15 cellular contexts compared by ENCODE assay signal in genomic region chr1:208247696-208248095, GRCh38. TPM values are rescaled to one million over a fixed set of nuclear protein-coding genes. Genes with fewer than 3 reads are reported as not detected.
DNase-seq lines count a peak whose midpoint lies in the region; ATAC-seq and TF ChIP-seq lines count a peak whose summit lies in the region.
"Had no signal": no experiment of that assay in that cellular context is flagged by ENCODE, and none has a peak within 500 bp of the region (broad histone marks: within the 10 kb centered on the region; RNA-seq: fewer than 3 reads in every experiment).

No MANE protein-coding gene starts in this region.

- H4K91ac ChIP-seq in neuronal stem cell (ENCODE audit: low read depth, low read length, poor library complexity): no peak overlapping the region

- H3K79me1 ChIP-seq in neuronal stem cell (ENCODE audit: low read depth, low read length): peaks cover 2% of the 10 kb centered on the region

- H2AFZ ChIP-seq in neuronal stem cell (ENCODE audit: low read length): no peak overlapping the region

- no peak overlapping the region for H2BK120ac ChIP-seq in neuronal stem cell (ENCODE audit: low read depth, low read length)

- no peak for TF ChIP-seq POLR2A in gastrocnemius medialis (IDR thresholded peaks at IDR 0.05)

- H3K9ac ChIP-seq in NT2/D1 (ENCODE audit: insufficient read length, low read depth): peak overlapping the region; percentile 11
- H3K9ac ChIP-seq in neuronal stem cell (ENCODE audit: low read depth, low read length, poor library complexity): peak overlapping the region; percentile 22

- peaks cover 9% of the 10 kb centered on the region for H3K4me1 ChIP-seq in NT2/D1 (ENCODE audit: insufficient read depth, insufficient read length)
- peaks cover 13 to 18% of the 10 kb centered on the region in 2 donors for H3K4me1 ChIP-seq in neuronal stem cell (ENCODE audit: control insufficient read depth in 2 of 2, insufficient read depth in 1 of 2, low read depth in 1 of 2, low read length in 2 of 2)
- peaks cover 8 to 9% of the 10 kb centered on the region in 2 donors for H3K4me1 ChIP-seq in gastrocnemius medialis

- H3K23ac ChIP-seq in neuronal stem cell (ENCODE audit: low read depth, low read length, poor library complexity): no peak overlapping the region

- no peak overlapping the region for H2AK5ac ChIP-seq in neuronal stem cell (ENCODE audit: low read depth, low read length)

- H3K27me3 ChIP-seq in NT2/D1 (ENCODE audit: insufficient read depth, insufficient read length): peaks cover 22% of the 10 kb centered on the region
- peaks cover 0 to 38% (median 0%) of the 10 kb centered on the region in 3 experiments for H3K27me3 ChIP-seq in neuronal stem cell (ENCODE audit: control insufficient read depth in 3 of 3, insufficient read depth in 3 of 3, low read depth in 1 of 3, low read length in 3 of 3)
- no peaks in the 10 kb centered on the region for H3K27me3 ChIP-seq in gastrocnemius medialis
- H3K27me3 ChIP-seq: BE2C had no signal

- peak overlapping the region; percentile 11 for H2BK15ac ChIP-seq in neuronal stem cell (ENCODE audit: low read length)

- intact Hi-C loops in gastrocnemius medialis (cut with DNase I; ENCODE audit: low total_unique reads): loop anchor here (10.0 kb wide), 2 partner anchors 363 to 933 kb away; no protein-coding TSS in a partner anchor

- H3K27ac ChIP-seq in coronary artery: peak overlapping the region; percentile 25 to 79
- no peak overlapping the region for H3K27ac ChIP-seq in neuronal stem cell (replicated peaks; ENCODE audit: low read length)
- no peak overlapping the region for H3K27ac ChIP-seq in gastrocnemius medialis
- H3K27ac ChIP-seq: A549, C4-2B had no signal

- H3K9me3 ChIP-seq in NT2/D1 (ENCODE audit: insufficient read depth, low read length): no peaks in the 10 kb centered on the region
- no peaks in the 10 kb centered on the region for H3K9me3 ChIP-seq in neuronal stem cell (replicated peaks in 1 of 2; ENCODE audit: control insufficient read depth in 2 of 2, insufficient read depth in 1 of 2, low read depth in 1 of 2, low read length in 2 of 2)
- H3K9me3 ChIP-seq in gastrocnemius medialis: no peaks in the 10 kb centered on the region
- H3K9me3 ChIP-seq: A549, BE2C, HAP-1 had no signal

- H2BK12ac ChIP-seq in neuronal stem cell (ENCODE audit: low read length): no peak overlapping the region

- ATAC-seq in HG02973 (IDR thresholded peaks at IDR 0.05; ENCODE audit: unreplicated experiment) (no peak), gastrocnemius medialis (no peak)
- ATAC-seq: A549 had no signal

- H3K4me3 ChIP-seq in NT2/D1 (ENCODE audit: insufficient read length, low read depth) (no peak overlapping the region), coronary artery (no peak overlapping the region), neuronal stem cell (ENCODE audit: low read length in 2 of 2) (no peak overlapping the region), gastrocnemius medialis (no peak overlapping the region)
- H3K4me3 ChIP-seq: A549, HAP-1 had no signal

- H3K18ac ChIP-seq in neuronal stem cell (ENCODE audit: low read length): no peak overlapping the region

- TF ChIP-seq CTCF in coronary artery (IDR thresholded peaks at IDR 0.05) (no peak), gastrocnemius medialis (IDR thresholded peaks at IDR 0.05 in 4 of 5, conservative IDR thresholded peaks at IDR 0.05 in 1 of 5) (no peak)

- DNase-seq in NCI-H1694 treated with DMSO at 0.1 percent for 48 hours (lab: John Stamatoyannopoulos, UW): peak; percentile 49
- DNase-seq in NT2/D1 (ENCODE audit: low read depth, low spot score): no peak
- no peak for DNase-seq in coronary artery (ENCODE audit: low spot score)
- no peak for DNase-seq in neuronal stem cell (ENCODE audit: low spot score)
- DNase-seq in pons (ENCODE audit: low spot score): no peak
- no peak for DNase-seq in gastrocnemius medialis
- DNase-seq: BE2C; CD4-positive, alpha-beta memory T cell; DND-41; GDM1; GOT3 had no signal

- WGBS in neuronal stem cell (ENCODE audit: extremely low coverage in 2 of 2, insufficient read length in 2 of 2, insufficient replicate concordance in 1 of 2), 2 donors: no CpG with 5 or more reads among the region's 5 CpGs

- H3K36me3 ChIP-seq in NT2/D1 (ENCODE audit: insufficient read depth, insufficient read length, low read length): no peaks in the 10 kb centered on the region
- no peaks in the 10 kb centered on the region for H3K36me3 ChIP-seq in neuronal stem cell (replicated peaks in 1 of 2; ENCODE audit: control insufficient read depth in 2 of 2, insufficient read depth in 2 of 2, low read length in 2 of 2)
- H3K36me3 ChIP-seq in gastrocnemius medialis: no peaks in the 10 kb centered on the region
- H3K36me3 ChIP-seq: BE2C, HAP-1 had no signal

- no peak overlapping the region for H4K8ac ChIP-seq in neuronal stem cell (ENCODE audit: low read depth, low read length)

- in situ Hi-C loops in gastrocnemius medialis (cut with MboI; ENCODE audit: low sequenced_read_pairs in 4 of 4): loop anchor here (5.0 to 10.0 kb wide), 5 partner anchors 113 to 225 kb away; no protein-coding TSS in a partner anchor

- H2BK5ac ChIP-seq in neuronal stem cell (ENCODE audit: low read length): no peak overlapping the region

- H3K4ac ChIP-seq in neuronal stem cell (ENCODE audit: low read length): no peak overlapping the region

- no peak overlapping the region for H3K4me2 ChIP-seq in neuronal stem cell (ENCODE audit: insufficient read depth, low read length, poor library complexity, severe bottlenecking)
- H3K4me2 ChIP-seq: A549 had no signal

- no peak overlapping the region for H3K14ac ChIP-seq in neuronal stem cell (ENCODE audit: low read length)

RNA-seq across cellular contexts. Expression of gene PLXNA2, which starts 3.5 kb away (rescaled TPM):
- polyA plus RNA-seq in neuronal stem cell (2013, experiment 1 of 2): 1.2 TPM
- 1.1 TPM for polyA plus RNA-seq in neuronal stem cell (2013, experiment 2 of 2)
- total RNA-seq in gastrocnemius medialis: 10 to 100 TPM; 12.4 to 20.0 (median 16.2) TPM

Comparison
In these comparisons a context has a peak if more than half of its experiments do, and no peak if none do; other contexts are left out.
1. H3K27ac ChIP-seq: peak in coronary artery (2 of 2); none in neuronal stem cell (single experiment) and gastrocnemius medialis (0 of 4).